8 cellular contexts compared by ENCODE assay signal in the genomic region with DNA sequence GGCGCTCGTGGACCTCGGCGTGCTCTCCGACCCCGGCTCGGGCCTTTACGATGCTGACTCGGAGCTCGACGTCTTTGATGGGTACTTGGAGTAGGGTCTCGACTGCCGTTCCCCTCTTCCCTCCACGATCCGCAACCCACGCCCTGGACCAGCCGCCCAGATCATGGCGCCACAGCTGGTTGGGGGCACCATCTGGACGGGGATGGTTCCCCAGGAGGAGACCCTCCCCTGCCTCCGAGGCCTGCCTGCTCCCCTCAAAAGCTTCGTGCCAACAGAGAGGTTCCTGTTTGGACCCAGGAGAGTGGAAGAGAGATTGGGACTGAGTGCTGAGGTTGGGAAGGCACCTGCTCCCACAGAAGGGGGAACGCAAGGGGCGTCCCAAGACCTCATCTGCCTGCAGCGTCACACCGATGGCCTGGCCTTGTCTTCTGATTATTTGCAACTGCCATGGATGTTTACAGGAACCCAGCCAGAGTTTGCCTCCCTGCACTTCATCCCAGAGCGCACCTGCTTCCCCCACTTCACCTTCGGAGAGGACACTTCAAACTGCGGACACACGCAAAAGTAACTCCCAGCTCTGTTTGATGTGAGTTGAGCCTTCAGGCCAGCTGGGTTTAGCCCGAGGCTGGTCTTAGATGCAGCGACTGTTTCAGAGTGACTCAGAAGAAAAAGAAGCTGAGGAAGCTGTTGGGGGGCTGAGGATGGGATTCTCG.
DNase-seq lines count a peak whose midpoint lies in the region; ATAC-seq and TF ChIP-seq lines count a peak whose summit lies in the region.
"Not testable (repeated sequence)": the region's sequence is repeated elsewhere in the genome, so short reads cannot be mapped to it uniquely, and the experiment has no call there.

No MANE protein-coding gene starts in this region.

- ATAC-seq in T-helper 17 cell, result not testable (repeated sequence)
- peak; percentile 39 for ATAC-seq in left ventricle myocardium superior
- peak; percentile 9 for ATAC-seq in stimulated activated naive CD8-positive, alpha-beta T cell treated with anti-CD3 and anti-CD28 coated beads, Interleukin-15, Interleukin-2, amounts not matched to agents 100 U/mL and 50 U/mL, for 24 hours

- intact Hi-C loops in Caco-2 (cut with micrococcal nuclease; ENCODE audit: unreplicated experiment); left ventricle myocardium superior (cut with micrococcal nuclease): not testable (repeated sequence)

- H3K9ac ChIP-seq in endocrine pancreas (ENCODE audit: control insufficient read depth, insufficient read depth, low read length), result not testable (repeated sequence)

- BruUV-seq in Caco-2 (replicated peaks; lab: Mats Ljungman, UMichigan), result not testable (repeated sequence)

- H3K4me3 ChIP-seq in Caco-2 (ENCODE audit: low read depth, low read length), result peak overlapping the region; percentile 36
- H3K4me3 ChIP-seq in endocrine pancreas (ENCODE audit: control insufficient read depth, insufficient read depth, low read length), result peak overlapping the region; percentile 22

- TF ChIP-seq CTCF in Caco-2 (IDR thresholded peaks at IDR 0.05; ENCODE audit: insufficient read depth in 1 of 2, low read depth in 1 of 2, low read length in 1 of 2, severe bottlenecking in 1 of 2, unreplicated experiment in 1 of 2); HFFc6 (IDR thresholded peaks at IDR 0.05): not testable (repeated sequence)

- POLR2A ChIA-PET in Caco-2 (lab: Charles Lee), result not testable (repeated sequence)

- peak overlapping the region; percentile 74 for H3K27ac Mint-ChIP-seq in Caco-2 (ENCODE audit: unreplicated experiment)
- H3K27ac Mint-ChIP-seq in HFFc6, T-helper 17 cell: not testable (repeated sequence)

- not testable (repeated sequence) for H3K27me3 ChIP-seq in Caco-2 (replicated peaks; ENCODE audit: control insufficient read depth, insufficient read depth, low read length); endocrine pancreas (ENCODE audit: control insufficient read depth, insufficient read depth, low read length)

- CTCF ChIA-PET in Caco-2 (lab: Charles Lee), result not testable (repeated sequence)

- H3K27me3 Mint-ChIP-seq in Caco-2 (ENCODE audit: insufficient read depth, unreplicated experiment), result not testable (repeated sequence)
- peaks cover 20% of the 10 kb centered on the region for H3K27me3 Mint-ChIP-seq in HFFc6 (ENCODE audit: insufficient read depth)
- H3K27me3 Mint-ChIP-seq in T-helper 17 cell, result peaks cover 35% of the 10 kb centered on the region

- H3K9me3 ChIP-seq in Caco-2; T-helper 17 cell (ENCODE audit: control insufficient read depth, low read length, poor library complexity, severe bottlenecking); endocrine pancreas (ENCODE audit: control insufficient read depth, low read length): not testable (repeated sequence)

- peaks cover 10% of the 10 kb centered on the region; the same call in 1 of the 2 replicates for H3K4me1 ChIP-seq in Caco-2
- H3K4me1 ChIP-seq in endocrine pancreas (ENCODE audit: control insufficient read depth, insufficient read depth, low read length), result not testable (repeated sequence)

- peak in 1 of 2 experiments; percentile 10 for DNase-seq in Caco-2
- not testable (repeated sequence) for DNase-seq in HFFc6; T-helper 17 cell; left ventricle myocardium superior; stimulated activated naive CD8-positive, alpha-beta T cell treated with anti-CD3 and anti-CD28 coated beads, Interleukin-15, Interleukin-2, amounts not matched to agents 100 U/mL and 50 U/mL, for 24 hours
- DNase-seq in NCI-H510A treated with DMSO at 0.1 percent for 48 hours (lab: John Stamatoyannopoulos, UW), result peak; percentile 14
- peak; percentile 3 for DNase-seq in medulla oblongata (ENCODE audit: extremely low spot score)

- H3K36me3 ChIP-seq in Caco-2 (ENCODE audit: control insufficient read depth, insufficient read depth, low read length); endocrine pancreas (ENCODE audit: control insufficient read depth, insufficient read depth, low read length): not testable (repeated sequence)

- peaks cover 10% of the 10 kb centered on the region for H3K4me1 Mint-ChIP-seq in Caco-2 (ENCODE audit: low read depth, unreplicated experiment)
- H3K4me1 Mint-ChIP-seq in HFFc6 (ENCODE audit: low read depth); T-helper 17 cell: not testable (repeated sequence)

- not testable (repeated sequence) for H3K9me3 Mint-ChIP-seq in Caco-2 (ENCODE audit: unreplicated experiment); HFFc6

- H3K4me3 Mint-ChIP-seq in Caco-2 (ENCODE audit: unreplicated experiment) (peak overlapping the region; percentile 81), HFFc6 (peak overlapping the region; percentile 45), T-helper 17 cell (peak overlapping the region; percentile 28)

- H3K36me3 Mint-ChIP-seq in Caco-2 (ENCODE audit: insufficient read depth, unreplicated experiment); HFFc6 (ENCODE audit: low read depth); T-helper 17 cell (ENCODE audit: low read depth): not testable (repeated sequence)

Comparison
In these comparisons a context has a peak if more than half of its experiments do, and no peak if none do; other contexts are left out.
1. H3K4me3 Mint-ChIP-seq: peak in every context shown above with its lines; median percentile 81 in Caco-2; 45 in HFFc6; 28 in T-helper 17 cell.